In genomic region chr12:83005534-83006197, GRCh38 we compare ENCODE assay signal across 31 cellular contexts.
"Had no signal": no experiment of that assay in that cellular context is flagged by ENCODE, and none has a peak within 500 bp of the region (broad histone marks: within the 10 kb centered on the region; RNA-seq: fewer than 3 reads in every experiment).

No MANE protein-coding gene starts in this region.

- H3K27ac ChIP-seq: brain microvascular endothelial cell, coronary artery, neutrophil, skin epidermis, stomach, thyroid gland, upper lobe of right lung, WERI-Rb-1 had no signal

- FAIRE-seq: astrocyte, endothelial cell of umbilical vein, keratinocyte had no signal

- H3K4me1 Mint-ChIP-seq: activated naive CD4-positive, alpha-beta T cell treated with anti-CD3 and anti-CD28 coated beads, Interleukin-2, amount 10 ng/mL, durations not matched to agents 7 days and 5 days; activated naive CD8-positive, alpha-beta T cell treated with anti-CD3 and anti-CD28 coated beads, Interleukin-2, amount 10 ng/mL, durations not matched to agents 7 days and 5 days; nephron had no signal

- H3K36me3 ChIP-seq: brain microvascular endothelial cell, neutrophil, thyroid gland, upper lobe of right lung, WERI-Rb-1 had no signal

- H3K4me1 ChIP-seq: thyroid gland, upper lobe of right lung had no signal

- H3K27me3 Mint-ChIP-seq: activated naive CD4-positive, alpha-beta T cell treated with anti-CD3 and anti-CD28 coated beads, Interleukin-2, amount 10 ng/mL, durations not matched to agents 7 days and 5 days; activated naive CD8-positive, alpha-beta T cell treated with anti-CD3 and anti-CD28 coated beads, Interleukin-2, amount 10 ng/mL, durations not matched to agents 7 days and 5 days; effector memory CD8-positive, alpha-beta T cell; progenitor cell of endocrine pancreas had no signal

- H3K36me3 Mint-ChIP-seq: activated naive CD8-positive, alpha-beta T cell treated with anti-CD3 and anti-CD28 coated beads, Interleukin-2, amount 10 ng/mL, durations not matched to agents 7 days and 5 days had no signal

- H3K9me3 ChIP-seq: neutrophil, thyroid gland, upper lobe of right lung had no signal

- H3K4me3 Mint-ChIP-seq: activated naive CD4-positive, alpha-beta T cell treated with anti-CD3 and anti-CD28 coated beads, Interleukin-2, amount 10 ng/mL, durations not matched to agents 7 days and 5 days; activated naive CD8-positive, alpha-beta T cell treated with anti-CD3 and anti-CD28 coated beads, Interleukin-2, amount 10 ng/mL, durations not matched to agents 7 days and 5 days; activated T-helper 1 cell treated with anti-CD3 and anti-CD28 coated beads, Interleukin-12 subunit alpha, Interleukin-12 subunit beta, Interleukin-2, Interleukin-4 antibody, amounts not matched to agents 30 ng/mL and 10 ng/mL and 1 ng/mL, durations not matched to agents 14 hours and 24 hours and 36 hours; effector memory CD8-positive, alpha-beta T cell; nephron had no signal

- ATAC-seq: activated CD4-positive, CD25-positive, alpha-beta regulatory T cell treated with anti-CD3 and anti-CD28 coated beads, Interleukin-2, amount 50 U/mL, for 24 hours; effector memory CD8-positive, alpha-beta T cell; left cardiac atrium; left ventricle myocardium superior; sciatic nerve; upper lobe of right lung had no signal

- H3K27ac Mint-ChIP-seq: activated naive CD4-positive, alpha-beta T cell treated with anti-CD3 and anti-CD28 coated beads, Interleukin-2, amount 10 ng/mL, durations not matched to agents 7 days and 5 days; activated naive CD8-positive, alpha-beta T cell treated with anti-CD3 and anti-CD28 coated beads, Interleukin-2, amount 10 ng/mL, durations not matched to agents 7 days and 5 days; activated T-helper 1 cell treated with anti-CD3 and anti-CD28 coated beads, Interleukin-12 subunit alpha, Interleukin-12 subunit beta, Interleukin-2, Interleukin-4 antibody, amounts not matched to agents 30 ng/mL and 10 ng/mL and 1 ng/mL, durations not matched to agents 14 hours and 24 hours and 36 hours; effector memory CD8-positive, alpha-beta T cell; nephron; progenitor cell of endocrine pancreas had no signal

- H3K27me3 ChIP-seq: brain microvascular endothelial cell, neutrophil, stomach, thyroid gland, upper lobe of right lung had no signal

- DNase-seq: activated CD4-positive, alpha-beta T cell treated with anti-CD3 and anti-CD28 coated beads for 48 hours; activated CD4-positive, alpha-beta T cell treated with anti-CD3 and anti-CD28 coated beads, Interleukin-2, amount 50 U/mL, for 48 hours; activated CD8-positive, alpha-beta memory T cell treated with anti-CD3 and anti-CD28 coated beads, Interleukin-2, amount 50 U/mL, for 4 hours; activated gamma-delta T cell; activated naive CD4-positive, alpha-beta T cell treated with anti-CD3 and anti-CD28 coated beads, Interleukin-2, amount 10 ng/mL, durations not matched to agents 7 days and 5 days; activated naive CD8-positive, alpha-beta T cell treated with anti-CD3 and anti-CD28 coated beads, Interleukin-2, amount 10 ng/mL, durations not matched to agents 7 days and 5 days; activated T-cell treated with anti-CD3 and anti-CD28 coated beads, Interleukin-2, amount 50 U/mL, for 1 hour; brain microvascular endothelial cell; effector memory CD8-positive, alpha-beta T cell; head of caudate nucleus; hippocampal formation; left cardiac atrium; left ventricle myocardium superior; stimulated activated CD4-positive, alpha-beta T cell treated with anti-CD3 and anti-CD28 coated beads, Interleukin-12 subunit alpha, Interleukin-12 subunit beta, amount 100 ng/mL, for 4 hours; stimulated activated CD4-positive, alpha-beta T cell treated with anti-CD3 and anti-CD28 coated beads, Interleukin-4, amount 100 ng/mL, for 1 hour; stomach; T1000; thyroid gland; upper lobe of right lung; WERI-Rb-1 had no signal

- H3K4me3 ChIP-seq: coronary artery, skin epidermis, stomach, thyroid gland, upper lobe of right lung had no signal
